Comparison of ENCODE assay signal across 8 cellular contexts in the genomic region with DNA sequence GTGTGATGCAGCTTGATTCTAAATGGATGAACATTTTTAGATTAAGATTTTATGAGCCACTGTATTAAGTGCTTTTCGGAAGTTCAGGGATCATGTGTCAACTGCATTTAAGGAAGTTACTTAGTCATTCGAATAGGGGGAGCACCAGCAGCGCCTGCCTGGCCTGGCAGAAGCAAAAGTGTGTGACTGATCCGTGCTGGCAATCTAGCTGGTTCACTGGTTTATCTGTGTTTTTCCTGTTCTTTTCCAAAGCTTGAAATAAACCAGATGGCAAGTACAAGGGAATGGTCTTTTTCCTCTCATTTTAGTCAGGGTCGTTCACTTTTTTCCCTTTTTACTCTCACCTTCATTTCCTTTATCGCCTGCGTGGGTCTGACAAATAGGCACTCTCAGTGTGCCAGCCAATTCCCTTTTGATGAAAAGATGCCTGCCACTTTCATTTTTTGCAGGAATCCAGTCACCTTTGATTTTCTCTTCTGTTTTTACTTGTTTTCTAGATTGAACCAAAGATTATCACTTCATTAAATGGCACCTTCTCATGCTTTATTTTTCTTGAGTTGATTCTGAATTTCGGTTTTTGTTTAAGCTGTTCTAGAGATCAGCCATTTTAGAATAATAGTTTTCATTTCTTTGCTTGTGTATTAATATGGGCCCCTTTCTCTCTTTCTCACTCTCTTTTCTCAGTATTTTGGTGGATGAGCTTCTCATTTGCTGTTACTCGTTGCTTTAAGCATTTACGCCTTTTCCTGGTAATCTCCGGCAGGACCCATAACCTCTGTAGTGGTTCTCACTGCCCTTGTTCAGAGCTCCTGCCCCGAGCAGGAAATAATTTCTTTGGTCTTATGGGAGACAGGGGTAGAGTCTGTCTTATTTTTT. TPM values are rescaled to one million over a fixed set of nuclear protein-coding genes. Genes with fewer than 3 reads are reported as not detected.
A peak's percentile ranks its signal among the peaks of the same experiment; 100 is the strongest.
DNase-seq lines count a peak whose midpoint lies in the region; ATAC-seq, FAIRE-seq and TF ChIP-seq lines count a peak whose summit lies in the region.

No MANE protein-coding gene starts in this region.

- H3K79me2 ChIP-seq in GM23338 (replicated peaks; ENCODE audit: insufficient read depth) (peaks cover 4% of the 10 kb centered on the region), astrocyte (ENCODE audit: insufficient read depth, low read length) (peaks cover 76% of the 10 kb centered on the region)

- no peak overlapping the region; the same call in 1 of the 2 replicates for H3K27ac ChIP-seq in GM23338 (ENCODE audit: low read depth)
- H3K27ac ChIP-seq in astrocyte (ENCODE audit: low read depth, low read length), result peak overlapping the region; percentile 65
- H3K27ac ChIP-seq in iPS-20b (ENCODE audit: low read length), result no peak overlapping the region

- H3K4me1 ChIP-seq in BE2C (peaks cover 29% of the 10 kb centered on the region), GM23338 (ENCODE audit: insufficient read depth) (peaks cover 24% of the 10 kb centered on the region), astrocyte (ENCODE audit: insufficient read depth, low read length) (peaks cover 46% of the 10 kb centered on the region), iPS-20b (ENCODE audit: insufficient read depth, low read length) (peaks cover 18% of the 10 kb centered on the region; the same call in 1 of the 2 replicates)

- H3K4me3 Mint-ChIP-seq in GM23338 (peak overlapping the region; percentile 31; the same call in 1 of the 3 replicates), astrocyte (ENCODE audit: unreplicated experiment) (peak overlapping the region; percentile 64)

- peak overlapping the region; percentile 18; the same call in 1 of the 2 replicates for H2AFZ ChIP-seq in GM23338
- peak overlapping the region; percentile 7 for H2AFZ ChIP-seq in astrocyte (ENCODE audit: low read depth, low read length)

- no peaks in the 10 kb centered on the region for H3K27me3 ChIP-seq in BE2C
- no peaks in the 10 kb centered on the region for H3K27me3 ChIP-seq in GM23338 (ENCODE audit: insufficient read depth)
- H3K27me3 ChIP-seq in astrocyte (ENCODE audit: insufficient read depth, low read length), result no peaks in the 10 kb centered on the region
- no peaks in the 10 kb centered on the region for H3K27me3 ChIP-seq in iPS-20b (ENCODE audit: insufficient read depth, low read length)

- H3K4me3 ChIP-seq in BE2C (ENCODE audit: low read depth, low read length) (peak overlapping the region; percentile 53), GM23338 (0 out of 2 replicates have a peak overlapping the region, but pooled peaks have one; percentile 24), astrocyte (ENCODE audit: insufficient read depth, low read depth, low read length) (peak overlapping the region; percentile 34), iPS-20b (ENCODE audit: low read length) (no peak overlapping the region)

- TF ChIP-seq CTCF in BE2C (IDR thresholded peaks at IDR 0.05; ENCODE audit: low read depth, low read length) (no peak), GM23338 (conservative IDR thresholded peaks at IDR 0.05; ENCODE audit: low read depth in 2 of 2) (0 out of 4 replicates have a peak, but pooled peaks of 1 of the 2 experiments have one; percentile 1), astrocyte (IDR thresholded peaks at IDR 0.05; ENCODE audit: insufficient read depth, low read depth, low read length) (no peak)

- FAIRE-seq in astrocyte (lab: Jason Lieb, UNC), result no peak

- ATAC-seq in GM23338, result no peak
- no peak for ATAC-seq in HG03442 (IDR thresholded peaks at IDR 0.05; ENCODE audit: unreplicated experiment)
- ATAC-seq in GM19397 (IDR thresholded peaks at IDR 0.05; ENCODE audit: unreplicated experiment), result no peak

- H3K36me3 Mint-ChIP-seq in GM23338 (ENCODE audit: low read depth), result no peaks in the 10 kb centered on the region
- H3K36me3 Mint-ChIP-seq in astrocyte (ENCODE audit: low read depth, unreplicated experiment), result no peaks in the 10 kb centered on the region

- H3F3A ChIP-seq in GM23338 (replicated peaks; ENCODE audit: low read depth), result no peaks in the 10 kb centered on the region; the same call in 1 of the 2 replicates

- H3K9me3 ChIP-seq in BE2C, result no peaks in the 10 kb centered on the region
- no peaks in the 10 kb centered on the region for H3K9me3 ChIP-seq in astrocyte (ENCODE audit: insufficient read depth, low read depth, low read length)
- no peaks in the 10 kb centered on the region for H3K9me3 ChIP-seq in iPS-20b (ENCODE audit: insufficient read depth, low read depth, low read length)

- peaks cover 14% of the 10 kb centered on the region for H3K36me3 ChIP-seq in BE2C
- H3K36me3 ChIP-seq in GM23338 (ENCODE audit: insufficient read depth), result no peaks in the 10 kb centered on the region
- no peaks in the 10 kb centered on the region for H3K36me3 ChIP-seq in astrocyte (ENCODE audit: insufficient read depth, low read length)
- H3K36me3 ChIP-seq in iPS-20b (ENCODE audit: insufficient read depth, low read depth, low read length), result no peaks in the 10 kb centered on the region

- H3K27me3 Mint-ChIP-seq in GM23338 (ENCODE audit: insufficient read depth, low read depth, poor library complexity) (peaks cover 3% of the 10 kb centered on the region), astrocyte (ENCODE audit: low read depth, unreplicated experiment) (no peaks in the 10 kb centered on the region)

- H3K4me2 ChIP-seq in GM23338 (peak overlapping the region; percentile 25; the same call in 1 of the 2 replicates), astrocyte (ENCODE audit: low read length) (peak overlapping the region; percentile 92)

- H3K9me3 Mint-ChIP-seq in GM23338 (no peaks in the 10 kb centered on the region), astrocyte (ENCODE audit: unreplicated experiment) (no peaks in the 10 kb centered on the region)

- no peaks in the 10 kb centered on the region for H3K9me2 ChIP-seq in GM23338 (ENCODE audit: insufficient read depth)

- H3K4me1 Mint-ChIP-seq in GM23338 (peaks cover 51% of the 10 kb centered on the region), astrocyte (ENCODE audit: low read depth, unreplicated experiment) (peaks cover 24% of the 10 kb centered on the region)

- peak; percentile 68 for DNase-seq in BE2C
- no peak for DNase-seq in GM23338 (ENCODE audit: low spot score)
- peak; percentile 9 for DNase-seq in SIG-M5 (lab: John Stamatoyannopoulos, UW)
- peak; percentile 83 for DNase-seq in astrocyte (ENCODE audit: low read depth)
- peak; percentile 18 to 35 for DNase-seq in stimulated activated CD4-positive, alpha-beta T cell treated with anti-CD3 and anti-CD28 coated beads, Interleukin-12 subunit alpha, Interleukin-12 subunit beta, amount 100 ng/mL, for 24 hours (ENCODE audit: low read depth in 2 of 2)

- H3K9ac ChIP-seq in astrocyte (ENCODE audit: low read length) (peak overlapping the region; percentile 74), iPS-20b (ENCODE audit: low read depth, low read length) (peak overlapping the region; percentile 23; the same call in 1 of the 2 replicates)

- H4K20me1 ChIP-seq in GM23338 (replicated peaks; ENCODE audit: insufficient read depth) (no peaks in the 10 kb centered on the region; the same call in 1 of the 2 replicates), astrocyte (ENCODE audit: insufficient read depth, low read length) (peaks cover 21% of the 10 kb centered on the region)

- H3K27ac Mint-ChIP-seq in GM23338 (peak overlapping the region; percentile 58), astrocyte (ENCODE audit: unreplicated experiment) (peak overlapping the region; percentile 13)

TF ChIP-seq in GM23338, 12 proteins besides CTCF, POLR2A, EP300 and RAD21 (continues in another document):
- no peak for TF ChIP-seq NANOG (IDR thresholded peaks at IDR 0.05; ENCODE audit: borderline replicate concordance)
- no peak for TF ChIP-seq EZH2phosphoT487 (IDR thresholded peaks at IDR 0.05; ENCODE audit: unreplicated experiment)
- no peak for TF ChIP-seq JUNB (IDR thresholded peaks at IDR 0.05; ENCODE audit: unreplicated experiment)
- no peak for TF ChIP-seq STAT1 (IDR thresholded peaks at IDR 0.05; ENCODE audit: unreplicated experiment)
- no peak for TF ChIP-seq ZNF114 (CRISPR knock-in tag; IDR thresholded peaks at IDR 0.05)
- TF ChIP-seq CREB1 (CRISPR knock-in tag; IDR thresholded peaks at IDR 0.05; ENCODE audit: low read depth), result no peak
- no peak for TF ChIP-seq POLR2AphosphoS5 (IDR thresholded peaks at IDR 0.05; ENCODE audit: low read depth)
- TF ChIP-seq EZH2 (IDR thresholded peaks at IDR 0.05; ENCODE audit: low read depth, unreplicated experiment), result no peak
- TF ChIP-seq, protein P1, sequence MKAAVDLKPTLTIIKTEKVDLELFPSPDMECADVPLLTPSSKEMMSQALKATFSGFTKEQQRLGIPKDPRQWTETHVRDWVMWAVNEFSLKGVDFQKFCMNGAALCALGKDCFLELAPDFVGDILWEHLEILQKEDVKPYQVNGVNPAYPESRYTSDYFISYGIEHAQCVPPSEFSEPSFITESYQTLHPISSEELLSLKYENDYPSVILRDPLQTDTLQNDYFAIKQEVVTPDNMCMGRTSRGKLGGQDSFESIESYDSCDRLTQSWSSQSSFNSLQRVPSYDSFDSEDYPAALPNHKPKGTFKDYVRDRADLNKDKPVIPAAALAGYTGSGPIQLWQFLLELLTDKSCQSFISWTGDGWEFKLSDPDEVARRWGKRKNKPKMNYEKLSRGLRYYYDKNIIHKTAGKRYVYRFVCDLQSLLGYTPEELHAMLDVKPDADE (IDR thresholded peaks at IDR 0.05), result no peak

RNA-seq across cellular contexts. Expression of gene ABHD2, which starts 2.8 kb away (rescaled TPM):
- polyA plus RNA-seq in BE2C (2012; ENCODE audit: insufficient read depth, insufficient read length, low read depth), result 45.7 TPM
- total RNA-seq in GM23338 (2014; rRNA removed; shearing (Covaris generic)), result 15.2 and 15.7 TPM in 2 replicates
- polyA plus RNA-seq in GM23338 (2016; fragmentation: Nextera tagmentation; extraction: Ambion mirVana), result 5.2 and 5.3 TPM in 2 replicates
- total RNA-seq in astrocyte, result 41.3 and 50.3 TPM in 2 replicates
